In the genomic region with DNA sequence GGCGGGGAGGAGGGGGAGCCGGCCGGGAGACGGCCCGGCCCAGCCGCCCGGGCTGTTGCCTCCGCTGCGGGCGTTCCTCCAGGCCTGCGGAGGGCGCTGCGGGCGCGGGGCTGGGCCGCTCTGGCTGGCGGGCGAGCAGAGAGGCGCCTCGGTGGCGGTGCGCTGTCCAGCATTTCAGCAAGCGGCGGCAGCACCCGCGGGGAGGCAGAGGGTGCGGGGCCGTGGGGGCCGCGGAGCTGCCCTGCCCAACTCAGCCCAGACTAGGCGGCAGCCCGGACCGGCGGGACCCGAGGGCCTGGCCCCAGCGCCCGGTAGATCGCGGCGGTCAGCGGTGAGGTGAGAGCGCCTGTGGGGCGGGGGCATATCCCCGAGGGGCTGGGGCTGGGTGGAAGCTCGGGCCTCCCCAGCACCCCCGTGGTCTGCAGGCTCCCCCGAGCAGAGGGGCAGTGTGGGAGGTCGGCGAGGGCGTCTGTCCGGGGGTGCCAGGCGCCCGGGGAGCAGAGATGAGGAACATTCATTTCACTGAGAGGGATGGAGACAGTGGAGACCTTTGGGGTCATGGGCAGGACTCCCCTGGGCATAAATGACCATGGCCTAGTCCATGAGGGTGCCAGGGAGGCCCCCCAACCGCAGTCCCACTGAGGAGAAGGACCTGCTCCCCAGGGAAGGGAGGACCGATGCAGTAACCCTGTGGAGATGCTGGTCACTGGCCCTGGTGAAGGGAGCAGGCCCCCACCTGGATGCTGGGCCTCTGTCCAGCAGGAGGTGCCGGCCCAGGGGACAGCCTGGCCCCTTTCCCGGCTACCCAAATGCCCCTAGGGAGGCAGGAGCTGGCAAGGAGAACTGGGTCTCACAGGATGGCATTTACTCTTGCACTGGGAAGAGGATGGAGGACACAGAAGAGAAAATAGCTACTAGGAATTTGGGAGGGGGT, we compare ENCODE assay signal across 8 cellular contexts. TPM values are rescaled to one million over a fixed set of nuclear protein-coding genes. Genes with fewer than 3 reads are reported as not detected.
DNase-seq lines count a peak whose midpoint lies in the region; ATAC-seq and TF ChIP-seq lines count a peak whose summit lies in the region.

A gene with protein sequence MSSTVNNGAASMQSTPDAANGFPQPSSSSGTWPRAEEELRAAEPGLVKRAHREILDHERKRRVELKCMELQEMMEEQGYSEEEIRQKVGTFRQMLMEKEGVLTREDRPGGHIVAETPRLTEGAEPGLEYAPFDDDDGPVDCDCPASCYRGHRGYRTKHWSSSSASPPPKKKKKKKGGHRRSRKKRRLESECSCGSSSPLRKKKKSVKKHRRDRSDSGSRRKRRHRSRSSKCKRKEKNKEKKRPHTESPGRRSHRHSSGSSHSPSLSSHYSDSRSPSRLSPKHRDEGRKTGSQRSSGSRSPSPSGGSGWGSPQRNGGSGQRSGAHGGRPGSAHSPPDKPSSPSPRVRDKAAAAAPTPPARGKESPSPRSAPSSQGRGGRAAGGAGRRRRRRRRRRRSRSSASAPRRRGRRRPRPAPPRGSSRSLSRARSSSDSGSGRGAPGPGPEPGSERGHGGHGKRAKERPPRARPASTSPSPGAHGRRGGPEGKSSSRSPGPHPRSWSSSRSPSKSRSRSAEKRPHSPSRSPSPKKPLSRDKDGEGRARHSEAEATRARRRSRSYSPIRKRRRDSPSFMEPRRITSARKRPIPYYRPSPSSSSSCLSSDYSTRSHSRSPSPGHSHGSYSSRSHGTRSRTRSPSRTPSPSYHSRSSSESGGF (plus strand): TSS at position 165 of the 934 bp plus-strand sequence. CDS start 33,171 bp downstream, outside the sequence.

- no peak within 1 kb of the TSS for H3K4me3 ChIP-seq in colonic mucosa

- DNase-seq in GDM1 (lab: John Stamatoyannopoulos, UW) (peak; percentile 58), NCI-H510A treated with DMSO at 0.1 percent for 48 hours (lab: John Stamatoyannopoulos, UW) (peak; percentile 52), colonic mucosa (peak; percentile 74), left kidney (ENCODE audit: low read depth, low spot score) (peak; percentile 91)
- peak; percentile 97 for DNase-seq in activated CD4-positive, alpha-beta T cell treated with anti-CD3 and anti-CD28 coated beads, Interleukin-2, amount 10 ng/mL, durations not matched to agents 24 days and 14 days
- peak; percentile 73 for DNase-seq in stimulated activated CD4-positive, alpha-beta T cell treated with anti-CD3 and anti-CD28 coated beads, Interleukin-2, amount 100 ng/mL, for 4 hours (ENCODE audit: low read depth)

- ATAC-seq in HG03196 (IDR thresholded peaks at IDR 0.05; ENCODE audit: unreplicated experiment) (peak; percentile 71), GM18861 (IDR thresholded peaks at IDR 0.05; ENCODE audit: unreplicated experiment) (no peak)

- H3K27ac Mint-ChIP-seq in activated CD4-positive, alpha-beta T cell treated with anti-CD3 and anti-CD28 coated beads, Interleukin-2, amount 10 ng/mL, durations not matched to agents 24 days and 14 days, result no peak within 1 kb of the TSS

- H3K4me1 ChIP-seq in colonic mucosa, result no peaks in the 10 kb centered on the region

- no peaks in the 10 kb centered on the region for H3K4me1 Mint-ChIP-seq in activated CD4-positive, alpha-beta T cell treated with anti-CD3 and anti-CD28 coated beads, Interleukin-2, amount 10 ng/mL, durations not matched to agents 24 days and 14 days

- H3K36me3 Mint-ChIP-seq in activated CD4-positive, alpha-beta T cell treated with anti-CD3 and anti-CD28 coated beads, Interleukin-2, amount 10 ng/mL, durations not matched to agents 24 days and 14 days (ENCODE audit: low read depth), result no peaks in the 10 kb centered on the region

- intact Hi-C loops in activated CD4-positive, alpha-beta T cell treated with anti-CD3 and anti-CD28 coated beads, Interleukin-2, amount 10 ng/mL, durations not matched to agents 24 days and 14 days (cut with micrococcal nuclease), result loop anchor here (1.0 kb wide), 2 partner anchors 23 to 24 kb away; no protein-coding TSS in a partner anchor
- intact Hi-C loops in colonic mucosa (cut with DNase I), result no loop called here

- no peak within 1 kb of the TSS for H3K27ac ChIP-seq in colonic mucosa

- peaks cover 6% of the 10 kb centered on the region for H3K27me3 ChIP-seq in colonic mucosa

- peaks cover 5% of the 10 kb centered on the region for H3K27me3 Mint-ChIP-seq in activated CD4-positive, alpha-beta T cell treated with anti-CD3 and anti-CD28 coated beads, Interleukin-2, amount 10 ng/mL, durations not matched to agents 24 days and 14 days

- TF ChIP-seq CTCF in colonic mucosa (IDR thresholded peaks at IDR 0.05), result peak; percentile 31

- H3K4me3 Mint-ChIP-seq in activated CD4-positive, alpha-beta T cell treated with anti-CD3 and anti-CD28 coated beads, Interleukin-2, amount 10 ng/mL, durations not matched to agents 24 days and 14 days, result no peak within 1 kb of the TSS

- no peaks in the 10 kb centered on the region for H3K36me3 ChIP-seq in colonic mucosa

- no peak within 1 kb of the TSS for H3K9ac ChIP-seq in colonic mucosa (ENCODE audit: low read depth in 2 of 2, low read length in 2 of 2)

- no peaks in the 10 kb centered on the region for H3K9me3 ChIP-seq in colonic mucosa

- H3K9me3 Mint-ChIP-seq in activated CD4-positive, alpha-beta T cell treated with anti-CD3 and anti-CD28 coated beads, Interleukin-2, amount 10 ng/mL, durations not matched to agents 24 days and 14 days, result no peaks in the 10 kb centered on the region

RNA-seq across cellular contexts. Expression of the gene that starts here (rescaled TPM):
- total RNA-seq in activated CD4-positive, alpha-beta T cell treated with anti-CD3 and anti-CD28 coated beads, Interleukin-2, amount 10 ng/mL, durations not matched to agents 24 days and 14 days, result 0.09 and 0.17 TPM in 2 replicates
- total RNA-seq in colonic mucosa, result under 1 TPM; 0.64 to 0.67 TPM

Comparison
In these comparisons a context has a peak if more than half of its experiments do, and no peak if none do; other contexts are left out.
1. Peak in DNase-seq in activated CD4-positive, alpha-beta T cell treated with anti-CD3 and anti-CD28 coated beads, Interleukin-2, amount 10 ng/mL, durations not matched to agents 24 days and 14 days; RNA of the gene not detected or under 1 TPM.
2. Peak in DNase-seq in colonic mucosa; RNA of the gene not detected or under 1 TPM.